Comparison of ENCODE assay signal across 31 cellular contexts in genomic region chr3:81531846-81532245, GRCh38.
"Had no signal": no experiment of that assay in that cellular context is flagged by ENCODE, and none has a peak within 500 bp of the region (broad histone marks: within the 10 kb centered on the region; RNA-seq: fewer than 3 reads in every experiment).

No MANE protein-coding gene starts in this region.

- H3K4me1 ChIP-seq: esophagus muscularis mucosa, foreskin keratinocyte, gastroesophageal sphincter had no signal

- ATAC-seq: activated CD4-positive, CD25-positive, alpha-beta regulatory T cell treated with anti-CD3 and anti-CD28 coated beads, Interleukin-2, amount 50 U/mL, for 24 hours; activated CD8-positive, alpha-beta T cell treated with anti-CD3 and anti-CD28 coated beads for 36 hours; activated T-cell treated with anti-CD3 and anti-CD28 coated beads, Interleukin-2, amount 50 U/mL, for 4 hours; activated T-helper 17 cell treated with anti-CD3 and anti-CD28 coated beads, Interleukin-2, amount 50 U/mL, for 72 hours; effector memory CD8-positive, alpha-beta T cell; foreskin keratinocyte; gastroesophageal sphincter; T-helper 17 cell had no signal

- FAIRE-seq: astrocyte, bronchial epithelial cell, colon had no signal

- H3K27ac ChIP-seq: brain microvascular endothelial cell, esophagus muscularis mucosa, foreskin keratinocyte, gastroesophageal sphincter, WERI-Rb-1 had no signal

- H3K4me3 ChIP-seq: esophagus muscularis mucosa, gastroesophageal sphincter had no signal

- H3K27me3 ChIP-seq: brain microvascular endothelial cell, esophagus muscularis mucosa, foreskin keratinocyte, gastroesophageal sphincter had no signal

- H3K9me3 ChIP-seq: esophagus muscularis mucosa, gastroesophageal sphincter had no signal

- DNase-seq: activated B cell treated with CpG ODN at 0.5 μM for 24 hours; activated CD4-positive, alpha-beta T cell treated with anti-CD3 and anti-CD28 coated beads for 48 hours; activated CD4-positive, alpha-beta T cell treated with anti-CD3 and anti-CD28 coated beads, Interleukin-2, amount 50 U/mL, for 1 hour; activated CD4-positive, alpha-beta T cell treated with anti-CD3 and anti-CD28 coated beads, Interleukin-2, amount 50 U/mL, for 48 hours; activated CD8-positive, alpha-beta memory T cell treated with anti-CD3 and anti-CD28 coated beads for 24 hours; activated CD8-positive, alpha-beta T cell treated with anti-CD3 and anti-CD28 coated beads for 36 hours; activated effector memory CD4-positive, alpha-beta T cell treated with Interleukin-2 at 50 U/mL for 16 hours; activated gamma-delta T cell treated with Interleukin-2 at 50 U/mL for 16 hours; activated naive CD4-positive, alpha-beta T cell treated with anti-CD3 and anti-CD28 coated beads, Interleukin-2, amount 50 U/mL, for 16 hours; activated naive CD4-positive, alpha-beta T cell treated with Interleukin-2 at 50 U/mL for 16 hours; activated T-cell treated with anti-CD3 and anti-CD28 coated beads, Interleukin-2, amount 50 U/mL, for 4 hours; amniotic stem cell; anterior cingulate cortex; brain microvascular endothelial cell; cortex of kidney; dermis blood vessel endothelial cell; effector CD4-positive, alpha-beta T cell; effector memory CD8-positive, alpha-beta T cell; erythroblast; foreskin keratinocyte; T-helper 1 cell; T-helper 17 cell; T1000; WERI-Rb-1 had no signal

- H3K36me3 ChIP-seq: brain microvascular endothelial cell, WERI-Rb-1 had no signal
